Comparison of ENCODE assay signal across 8 cellular contexts in genomic region chr2:241272298-241272721, GRCh38. TPM values are rescaled to one million over a fixed set of nuclear protein-coding genes. Genes with fewer than 3 reads are reported as not detected.
DNase-seq lines count a peak whose midpoint lies in the region; ATAC-seq and TF ChIP-seq lines count a peak whose summit lies in the region.

No MANE protein-coding gene starts in this region.

- H3K4me3 Mint-ChIP-seq in activated naive CD4-positive, alpha-beta T cell treated with anti-CD3 and anti-CD28 coated beads, Interleukin-2, amount 10 ng/mL, durations not matched to agents 7 days and 5 days, result peak overlapping the region; percentile 30
- no peak overlapping the region for H3K4me3 Mint-ChIP-seq in activated naive CD4-positive, alpha-beta T cell treated with anti-CD3 and anti-CD28 coated beads for 36 hours
- H3K4me3 Mint-ChIP-seq in activated CD4-positive, alpha-beta T cell treated with anti-CD3 and anti-CD28 coated beads, Interleukin-2, amount 10 ng/mL, durations not matched to agents 24 days and 14 days, result no peak overlapping the region

- intact Hi-C loops in activated naive CD4-positive, alpha-beta T cell treated with anti-CD3 and anti-CD28 coated beads for 36 hours (cut with micrococcal nuclease), result loop anchor here (2.0 kb wide), 1 partner anchor 42 kb away; the partner anchor contains the start of genes HDLBP and SEPTIN2
- intact Hi-C loops in activated CD4-positive, alpha-beta T cell treated with anti-CD3 and anti-CD28 coated beads, Interleukin-2, amount 10 ng/mL, durations not matched to agents 24 days and 14 days (cut with micrococcal nuclease), result loop anchor here (1.0 kb wide), 1 partner anchor 43 kb away; the partner anchor contains the start of genes HDLBP and SEPTIN2

- peaks cover 12% of the 10 kb centered on the region for H3K36me3 ChIP-seq in fibroblast of lung (ENCODE audit: control insufficient read depth, insufficient read depth, low read length)
- H3K36me3 ChIP-seq in neuron (ENCODE audit: insufficient read depth, low read length), result peaks cover 12% of the 10 kb centered on the region

- no peaks in the 10 kb centered on the region for H3K27me3 Mint-ChIP-seq in activated naive CD4-positive, alpha-beta T cell treated with anti-CD3 and anti-CD28 coated beads, Interleukin-2, amount 10 ng/mL, durations not matched to agents 7 days and 5 days
- no peaks in the 10 kb centered on the region for H3K27me3 Mint-ChIP-seq in activated naive CD4-positive, alpha-beta T cell treated with anti-CD3 and anti-CD28 coated beads for 36 hours (ENCODE audit: low read depth)
- no peaks in the 10 kb centered on the region for H3K27me3 Mint-ChIP-seq in activated CD4-positive, alpha-beta T cell treated with anti-CD3 and anti-CD28 coated beads, Interleukin-2, amount 10 ng/mL, durations not matched to agents 24 days and 14 days

- H3K36me3 Mint-ChIP-seq in activated naive CD4-positive, alpha-beta T cell treated with anti-CD3 and anti-CD28 coated beads, Interleukin-2, amount 10 ng/mL, durations not matched to agents 7 days and 5 days, result peaks cover 33% of the 10 kb centered on the region
- peaks cover 14% of the 10 kb centered on the region for H3K36me3 Mint-ChIP-seq in activated naive CD4-positive, alpha-beta T cell treated with anti-CD3 and anti-CD28 coated beads for 36 hours (ENCODE audit: low read depth)
- H3K36me3 Mint-ChIP-seq in activated CD4-positive, alpha-beta T cell treated with anti-CD3 and anti-CD28 coated beads, Interleukin-2, amount 10 ng/mL, durations not matched to agents 24 days and 14 days (ENCODE audit: low read depth), result peaks cover 34% of the 10 kb centered on the region

- no peaks in the 10 kb centered on the region for H3K9me3 ChIP-seq in fibroblast of lung (ENCODE audit: control insufficient read depth, insufficient read depth, low read depth, low read length)
- H3K9me3 ChIP-seq in neuron (ENCODE audit: low read length), result no peaks in the 10 kb centered on the region

- no peak overlapping the region for H3K27ac Mint-ChIP-seq in activated naive CD4-positive, alpha-beta T cell treated with anti-CD3 and anti-CD28 coated beads, Interleukin-2, amount 10 ng/mL, durations not matched to agents 7 days and 5 days
- H3K27ac Mint-ChIP-seq in activated naive CD4-positive, alpha-beta T cell treated with anti-CD3 and anti-CD28 coated beads for 36 hours, result no peak overlapping the region
- no peak overlapping the region for H3K27ac Mint-ChIP-seq in activated CD4-positive, alpha-beta T cell treated with anti-CD3 and anti-CD28 coated beads, Interleukin-2, amount 10 ng/mL, durations not matched to agents 24 days and 14 days

- peak overlapping the region; percentile 83 for H3K27ac ChIP-seq in fibroblast of lung (ENCODE audit: insufficient read depth, low read length)

- H4K20me1 ChIP-seq in fibroblast of lung (ENCODE audit: control insufficient read depth, extremely low read depth, insufficient read depth, low read length), result peaks cover 13% of the 10 kb centered on the region

- H3K4me1 ChIP-seq in fibroblast of lung (ENCODE audit: control insufficient read depth, extremely low read depth, insufficient read depth, low read length), result peaks cover 9% of the 10 kb centered on the region
- peaks cover 8% of the 10 kb centered on the region for H3K4me1 ChIP-seq in neuron (ENCODE audit: insufficient read depth, low read length)

- H3K79me2 ChIP-seq in fibroblast of lung (ENCODE audit: control insufficient read depth, insufficient read depth, low read length), result peaks cover 81% of the 10 kb centered on the region

- no peak for TF ChIP-seq CTCF in fibroblast of lung (conservative IDR thresholded peaks at IDR 0.05 in 1 of 2, IDR thresholded peaks at IDR 0.05 in 1 of 2; ENCODE audit: low read depth in 1 of 2, low read length in 2 of 2)

- peaks cover 7% of the 10 kb centered on the region for H3K9me3 Mint-ChIP-seq in activated naive CD4-positive, alpha-beta T cell treated with anti-CD3 and anti-CD28 coated beads, Interleukin-2, amount 10 ng/mL, durations not matched to agents 7 days and 5 days
- peaks cover 9% of the 10 kb centered on the region for H3K9me3 Mint-ChIP-seq in activated naive CD4-positive, alpha-beta T cell treated with anti-CD3 and anti-CD28 coated beads for 36 hours
- peaks cover 11% of the 10 kb centered on the region for H3K9me3 Mint-ChIP-seq in activated CD4-positive, alpha-beta T cell treated with anti-CD3 and anti-CD28 coated beads, Interleukin-2, amount 10 ng/mL, durations not matched to agents 24 days and 14 days

- H3K4me1 Mint-ChIP-seq in activated naive CD4-positive, alpha-beta T cell treated with anti-CD3 and anti-CD28 coated beads, Interleukin-2, amount 10 ng/mL, durations not matched to agents 7 days and 5 days, result peaks cover 43% of the 10 kb centered on the region
- peaks cover 32% of the 10 kb centered on the region for H3K4me1 Mint-ChIP-seq in activated naive CD4-positive, alpha-beta T cell treated with anti-CD3 and anti-CD28 coated beads for 36 hours (ENCODE audit: low read depth)
- peaks cover 41% of the 10 kb centered on the region for H3K4me1 Mint-ChIP-seq in activated CD4-positive, alpha-beta T cell treated with anti-CD3 and anti-CD28 coated beads, Interleukin-2, amount 10 ng/mL, durations not matched to agents 24 days and 14 days

- H2AFZ ChIP-seq in fibroblast of lung (ENCODE audit: low read length) (no peak overlapping the region), neuron (ENCODE audit: low read depth, low read length) (no peak overlapping the region)

- H3K4me2 ChIP-seq in fibroblast of lung (ENCODE audit: extremely low read depth, insufficient read depth, low read length), result peak overlapping the region; percentile 3

- CTCF ChIA-PET in activated naive CD4-positive, alpha-beta T cell treated with anti-CD3 and anti-CD28 coated beads, Interleukin-2, amount 10 ng/mL, durations not matched to agents 7 days and 5 days (lab: Charles Lee), result no interaction called here
- CTCF ChIA-PET in activated naive CD4-positive, alpha-beta T cell treated with anti-CD3 and anti-CD28 coated beads for 36 hours (lab: Charles Lee), result no interaction called here

- H3K9ac ChIP-seq in fibroblast of lung (ENCODE audit: insufficient read depth, low read length), result peak overlapping the region; percentile 92

- H3K4me3 ChIP-seq in fibroblast of lung (replicated peaks in 1 of 4; ENCODE audit: control extremely low read depth in 1 of 4, insufficient read depth in 1 of 4, low read depth in 3 of 4, low read length in 4 of 4) (peak overlapping the region; percentile 31 to 80 (median 60)), neuron (ENCODE audit: low read length) (peak overlapping the region; percentile 57)

- ATAC-seq in HG03135 (IDR thresholded peaks at IDR 0.05; ENCODE audit: unreplicated experiment), result peak; percentile 40

- DNase-seq in activated naive CD4-positive, alpha-beta T cell treated with anti-CD3 and anti-CD28 coated beads, Interleukin-2, amount 10 ng/mL, durations not matched to agents 7 days and 5 days, result peak; percentile 52
- no peak for DNase-seq in activated naive CD4-positive, alpha-beta T cell treated with anti-CD3 and anti-CD28 coated beads for 36 hours
- peak; percentile 73 for DNase-seq in activated CD4-positive, alpha-beta T cell treated with anti-CD3 and anti-CD28 coated beads, Interleukin-2, amount 10 ng/mL, durations not matched to agents 24 days and 14 days
- DNase-seq in fibroblast of lung (ENCODE audit: low read depth in 2 of 2) (peak; percentile 14 to 21), DMS79 (lab: John Stamatoyannopoulos, UW) (no peak), SIG-M5 (lab: John Stamatoyannopoulos, UW) (no peak)

- H3K27me3 ChIP-seq in fibroblast of lung (ENCODE audit: control insufficient read depth, insufficient read depth, low read length) (no peaks in the 10 kb centered on the region), neuron (ENCODE audit: insufficient read depth, low read length) (no peaks in the 10 kb centered on the region)

RNA-seq across cellular contexts. Expression of gene HDLBP, which starts 43.2 kb away (rescaled TPM):
- total RNA-seq in activated naive CD4-positive, alpha-beta T cell treated with anti-CD3 and anti-CD28 coated beads for 36 hours, result 100 to 1,000 TPM; 278 to 297 TPM
- 266 and 270 TPM in 2 replicates for total RNA-seq in activated CD4-positive, alpha-beta T cell treated with anti-CD3 and anti-CD28 coated beads, Interleukin-2, amount 10 ng/mL, durations not matched to agents 24 days and 14 days
- 1,289 and 1,354 TPM in 2 replicates for total RNA-seq in fibroblast of lung
- 626 and 639 TPM in 2 replicates for polyA plus RNA-seq in fibroblast of lung
- polyA plus RNA-seq in fibroblast of lung (2012), result 514 and 635 TPM in 2 replicates
- 1,624 and 1,651 TPM in 2 replicates for polyA minus RNA-seq in fibroblast of lung (ENCODE audit: low replicate concordance)

RNA-seq across cellular contexts. Expression of gene SEPTIN2, which starts 43.4 kb away (rescaled TPM):
- 100 to 1,000 TPM; 216 to 227 TPM for total RNA-seq in activated naive CD4-positive, alpha-beta T cell treated with anti-CD3 and anti-CD28 coated beads for 36 hours
- 212 and 215 TPM in 2 replicates for total RNA-seq in activated CD4-positive, alpha-beta T cell treated with anti-CD3 and anti-CD28 coated beads, Interleukin-2, amount 10 ng/mL, durations not matched to agents 24 days and 14 days
- 326 and 403 TPM in 2 replicates for total RNA-seq in fibroblast of lung
- 795 and 927 TPM in 2 replicates for polyA plus RNA-seq in fibroblast of lung
- 386 and 449 TPM in 2 replicates for polyA plus RNA-seq in fibroblast of lung (2012)
- 349 and 400 TPM in 2 replicates for polyA minus RNA-seq in fibroblast of lung (ENCODE audit: low replicate concordance)

Comparison
In these comparisons a context has a peak if more than half of its experiments do, and no peak if none do; other contexts are left out.
1. DNase-seq: peak in activated naive CD4-positive, alpha-beta T cell treated with anti-CD3 and anti-CD28 coated beads, Interleukin-2, amount 10 ng/mL, durations not matched to agents 7 days and 5 days (single experiment), activated CD4-positive, alpha-beta T cell treated with anti-CD3 and anti-CD28 coated beads, Interleukin-2, amount 10 ng/mL, durations not matched to agents 24 days and 14 days (single experiment) and fibroblast of lung (2 of 2); none in activated naive CD4-positive, alpha-beta T cell treated with anti-CD3 and anti-CD28 coated beads for 36 hours (single experiment), DMS79 (single experiment) and SIG-M5 (single experiment).